Comparison of ENCODE assay signal across 13 cellular contexts in the genomic region with DNA sequence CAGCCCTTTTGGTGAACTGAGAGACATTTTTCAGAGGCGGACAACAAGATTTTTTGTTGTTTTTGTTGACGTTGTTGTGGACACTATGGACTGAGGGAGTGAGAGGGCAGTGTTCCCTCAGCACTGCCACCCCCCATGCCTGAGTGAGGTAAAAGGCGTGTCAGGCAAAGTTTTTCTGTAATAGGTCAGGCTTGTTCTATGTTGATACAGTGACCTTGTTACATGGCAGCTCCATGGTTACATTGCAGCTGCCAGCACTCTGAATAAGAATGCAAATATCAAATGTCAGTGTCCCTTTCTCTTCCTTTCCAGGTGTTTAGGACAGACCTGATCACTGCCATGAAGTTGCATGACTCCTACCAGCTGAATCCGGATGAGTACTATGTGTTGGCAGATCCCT. TPM values are rescaled to one million over a fixed set of nuclear protein-coding genes. Genes with fewer than 3 reads are reported as not detected.
A peak's percentile ranks its signal among the peaks of the same experiment; 100 is the strongest.
DNase-seq lines count a peak whose midpoint lies in the region; ATAC-seq and TF ChIP-seq lines count a peak whose summit lies in the region.
"Had no signal": no experiment of that assay in that cellular context is flagged by ENCODE, and none has a peak within 500 bp of the region (broad histone marks: within the 10 kb centered on the region; RNA-seq: fewer than 3 reads in every experiment).

No MANE protein-coding gene starts in this region.

- H3K27me3 ChIP-seq in heart right ventricle (no peaks in the 10 kb centered on the region), thyroid gland (no peaks in the 10 kb centered on the region)
- H3K27me3 ChIP-seq: cardiac muscle cell, SJSA1 had no signal

- no peak for TF ChIP-seq CTCF in heart right ventricle (IDR thresholded peaks at IDR 0.05)
- no peak for TF ChIP-seq CTCF in thyroid gland (IDR thresholded peaks at IDR 0.05)
- no peak for TF ChIP-seq CTCF in GM13976 (IDR thresholded peaks at IDR 0.05; ENCODE audit: borderline replicate concordance, control extremely low read depth, extremely low read depth, insufficient read depth, missing control alignments)

- DNase-seq in Right ventricle myocardium inferior (ENCODE audit: missing footprints): no peak
- DNase-seq in cardiac septum (ENCODE audit: low spot score): no peak
- peak; percentile 39 for DNase-seq in NCI-H2196 treated with DMSO at 0.1 percent for 48 hours (lab: John Stamatoyannopoulos, UW; ENCODE audit: unreplicated experiment)
- DNase-seq in heart right ventricle: no peak
- DNase-seq in thyroid gland: no peak
- DNase-seq in D341Med (ENCODE audit: low spot score): no peak
- DNase-seq in GM13976 (ENCODE audit: low spot score): no peak
- DNase-seq in SIG-M5 (lab: John Stamatoyannopoulos, UW): no peak
- DNase-seq: activated CD4-positive, CD25-positive, alpha-beta regulatory T cell treated with anti-CD3 and anti-CD28 coated beads, Interleukin-2, amount 50 U/mL, for 72 hours; NCI-H446; occipital lobe had no signal

- H3K9me3 ChIP-seq in heart right ventricle (no peaks in the 10 kb centered on the region), thyroid gland (no peaks in the 10 kb centered on the region)
- H3K9me3 ChIP-seq: SJSA1 had no signal

- ATAC-seq in Right ventricle myocardium inferior (peak; percentile 76), heart right ventricle (peak; percentile 46 to 84 (median 76))

- 55 to 72% methylated on average over 4 of the region's 4 CpGs for WGBS in heart right ventricle, 2 donors
- WGBS in thyroid gland, 2 donors: 67 to 79% methylated on average over 4 of the region's 4 CpGs

- TF ChIP-seq POLR2A in thyroid gland (IDR thresholded peaks at IDR 0.05): peak in 1 of 2 donors; percentile 4

- H3K27ac ChIP-seq in heart right ventricle (peak overlapping the region in 9 of 10 donors; percentile 32 to 87 (median 62)), thyroid gland (peak overlapping the region; percentile 19 to 89 (median 75))
- H3K27ac ChIP-seq: cardiac muscle cell, SJSA1 had no signal

- H3K4me3 ChIP-seq in heart right ventricle (no peak overlapping the region), thyroid gland (replicated peaks in 1 of 3) (no peak overlapping the region)
- H3K4me3 ChIP-seq: cardiac muscle cell, SJSA1 had no signal

- in situ Hi-C loops in GM13976 (cut with MboI; ENCODE audit: low sequenced_read_pairs, unreplicated experiment): no loop called here

- peaks cover 0 to 82% (median 42%) of the 10 kb centered on the region in 9 donors for H3K36me3 ChIP-seq in heart right ventricle
- H3K36me3 ChIP-seq in thyroid gland: peaks cover 40 to 62% of the 10 kb centered on the region in 2 donors

- intact Hi-C loops in Right ventricle myocardium inferior (cut with DNase I): no loop called here
- intact Hi-C loops in cardiac septum (cut with DNase I): no loop called here
- intact Hi-C loops in heart right ventricle (cut with DNase I): loop anchor here in 3 of 10 donors (5.0 kb wide), 1 partner anchor 34 kb away; no protein-coding TSS in a partner anchor
- intact Hi-C loops in thyroid gland (cut with DNase I): no loop called here

- peaks cover 12 to 67% (median 44%) of the 10 kb centered on the region in 9 donors for H3K4me1 ChIP-seq in heart right ventricle
- H3K4me1 ChIP-seq in thyroid gland: peaks cover 42 to 43% of the 10 kb centered on the region in 2 donors
- H3K4me1 ChIP-seq: SJSA1 had no signal

RNA-seq across cellular contexts. Expression of a gene that starts 36.6 kb away (rescaled TPM):
- total RNA-seq in Right ventricle myocardium inferior: 24.3 TPM
- 23.0 TPM for total RNA-seq in cardiac septum
- 10 to 100 TPM; 19.4 to 32.3 (median 23.5) TPM for total RNA-seq in heart right ventricle
- polyA plus RNA-seq in heart right ventricle: 10 to 100 TPM; 12.1 to 25.5 TPM
- total RNA-seq in thyroid gland: 100 to 1,000 TPM in 1 of 4 donors, 10 to 100 TPM in 3; 63.5 to 102 (median 74.4) TPM
